In the genomic region with DNA sequence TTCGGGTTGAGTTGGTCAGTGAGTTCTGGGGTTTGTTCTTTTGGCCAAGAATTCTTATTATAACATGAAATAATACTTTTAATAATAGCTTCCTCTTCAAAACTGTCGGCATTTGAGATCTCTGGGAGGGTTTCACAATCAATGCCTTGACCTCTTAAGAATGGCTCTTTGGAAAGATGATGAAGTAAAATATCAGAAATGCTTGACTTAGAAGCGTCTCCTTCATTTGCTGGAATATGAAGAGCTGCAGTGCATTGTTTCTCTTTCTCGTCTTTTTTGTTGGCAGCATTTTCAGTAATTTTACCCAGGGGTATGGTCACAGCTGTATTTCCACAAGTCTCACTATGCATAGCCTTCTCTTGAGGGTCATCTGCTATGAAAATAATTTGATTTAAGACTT, we compare ENCODE assay signal across 2 cellular contexts.
TF ChIP-seq lines count a peak whose summit lies in the region.

No MANE protein-coding gene starts in this region.

TF ChIP-seq in endothelial cell of umbilical vein, 7 proteins besides CTCF, POLR2A, EP300 and RAD21:
- TF ChIP-seq MYC (IDR thresholded peaks at IDR 0.05; ENCODE audit: low read depth, low read length) (no peak), JUN (IDR thresholded peaks at IDR 0.05; ENCODE audit: borderline replicate concordance, insufficient read depth, insufficient read length, low read depth) (no peak), GATA2 (IDR thresholded peaks at IDR 0.05; ENCODE audit: insufficient read depth, insufficient read length, low read depth, low read length) (no peak), FOS (IDR thresholded peaks at IDR 0.05; ENCODE audit: borderline replicate concordance, insufficient read depth, low read length) (no peak), POLR2AphosphoS5 (IDR thresholded peaks at IDR 0.05; ENCODE audit: insufficient read depth, low read depth, low read length) (no peak)

TF ChIP-seq in neural cell, 6 proteins besides CTCF, POLR2A, EP300 and RAD21:
- TF ChIP-seq, protein P1, sequence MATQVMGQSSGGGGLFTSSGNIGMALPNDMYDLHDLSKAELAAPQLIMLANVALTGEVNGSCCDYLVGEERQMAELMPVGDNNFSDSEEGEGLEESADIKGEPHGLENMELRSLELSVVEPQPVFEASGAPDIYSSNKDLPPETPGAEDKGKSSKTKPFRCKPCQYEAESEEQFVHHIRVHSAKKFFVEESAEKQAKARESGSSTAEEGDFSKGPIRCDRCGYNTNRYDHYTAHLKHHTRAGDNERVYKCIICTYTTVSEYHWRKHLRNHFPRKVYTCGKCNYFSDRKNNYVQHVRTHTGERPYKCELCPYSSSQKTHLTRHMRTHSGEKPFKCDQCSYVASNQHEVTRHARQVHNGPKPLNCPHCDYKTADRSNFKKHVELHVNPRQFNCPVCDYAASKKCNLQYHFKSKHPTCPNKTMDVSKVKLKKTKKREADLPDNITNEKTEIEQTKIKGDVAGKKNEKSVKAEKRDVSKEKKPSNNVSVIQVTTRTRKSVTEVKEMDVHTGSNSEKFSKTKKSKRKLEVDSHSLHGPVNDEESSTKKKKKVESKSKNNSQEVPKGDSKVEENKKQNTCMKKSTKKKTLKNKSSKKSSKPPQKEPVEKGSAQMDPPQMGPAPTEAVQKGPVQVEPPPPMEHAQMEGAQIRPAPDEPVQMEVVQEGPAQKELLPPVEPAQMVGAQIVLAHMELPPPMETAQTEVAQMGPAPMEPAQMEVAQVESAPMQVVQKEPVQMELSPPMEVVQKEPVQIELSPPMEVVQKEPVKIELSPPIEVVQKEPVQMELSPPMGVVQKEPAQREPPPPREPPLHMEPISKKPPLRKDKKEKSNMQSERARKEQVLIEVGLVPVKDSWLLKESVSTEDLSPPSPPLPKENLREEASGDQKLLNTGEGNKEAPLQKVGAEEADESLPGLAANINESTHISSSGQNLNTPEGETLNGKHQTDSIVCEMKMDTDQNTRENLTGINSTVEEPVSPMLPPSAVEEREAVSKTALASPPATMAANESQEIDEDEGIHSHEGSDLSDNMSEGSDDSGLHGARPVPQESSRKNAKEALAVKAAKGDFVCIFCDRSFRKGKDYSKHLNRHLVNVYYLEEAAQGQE (IDR thresholded peaks at IDR 0.05; ENCODE audit: borderline replicate concordance), result no peak
- no peak for TF ChIP-seq EZH2 (IDR thresholded peaks at IDR 0.05; ENCODE audit: borderline replicate concordance, insufficient read depth, low read length, poor library complexity, severe bottlenecking)
- no peak for TF ChIP-seq TAF1 (IDR thresholded peaks at IDR 0.05; ENCODE audit: low read depth)
- TF ChIP-seq SMC3 (conservative IDR thresholded peaks at IDR 0.05; ENCODE audit: poor library complexity), result no peak
- no peak for TF ChIP-seq POLR2AphosphoS5 (IDR thresholded peaks at IDR 0.05)
- no peak for TF ChIP-seq MXI1 (conservative IDR thresholded peaks at IDR 0.05; ENCODE audit: poor library complexity, severe bottlenecking)
